In genomic region chrX:154365997-154366665, GRCh38 we compare ENCODE assay signal across 14 cellular contexts. TPM values are rescaled to one million over a fixed set of nuclear protein-coding genes. Genes with fewer than 3 reads are reported as not detected.
A peak's percentile ranks its signal among the peaks of the same experiment; 100 is the strongest.
DNase-seq lines count a peak whose midpoint lies in the region; ATAC-seq and TF ChIP-seq lines count a peak whose summit lies in the region.
"Had no signal": no experiment of that assay in that cellular context is flagged by ENCODE, and none has a peak within 500 bp of the region (broad histone marks: within the 10 kb centered on the region; RNA-seq: fewer than 3 reads in every experiment).

No MANE protein-coding gene starts in this region.

- POLR2A ChIA-PET in activated CD4-positive, alpha-beta T cell treated with anti-CD3 and anti-CD28 coated beads for 36 hours (lab: Charles Lee) = no interaction called here

- H3K9me3 Mint-ChIP-seq in CD14-positive monocyte = peaks cover 0 to 12% (median 2%) of the 10 kb centered on the region in 7 donors
- no peaks in the 10 kb centered on the region for H3K9me3 Mint-ChIP-seq in activated CD4-positive, alpha-beta T cell treated with anti-CD3 and anti-CD28 coated beads for 36 hours (ENCODE audit: low read depth)

- CTCF ChIA-PET in activated CD4-positive, alpha-beta T cell treated with anti-CD3 and anti-CD28 coated beads for 36 hours (lab: Charles Lee) = no interaction called here

- DNase-seq in CD14-positive monocyte (ENCODE audit: low spot score) (no peak), HL-60 (ENCODE audit: low read depth in 1 of 2, low spot score in 1 of 2) (no peak), erythroblast (lab: John Stamatoyannopoulos, UW) (no peak), sigmoid colon (no peak), SKM-1 (lab: John Stamatoyannopoulos, UW; ENCODE audit: unreplicated experiment) (no peak), AML-193 (lab: John Stamatoyannopoulos, UW) (no peak)
- no peak for DNase-seq in activated CD4-positive, alpha-beta T cell treated with anti-CD3 and anti-CD28 coated beads for 36 hours
- DNase-seq: activated T-cell treated with anti-CD3 and anti-CD28 coated beads, Interleukin-2, amount 50 U/mL, for 1 hour; lower lobe of right lung; NCI-H1092 treated with DMSO at 0.1 percent for 48 hours; NCI-H345 had no signal

- no peak for TF ChIP-seq EP300 in sigmoid colon (IDR thresholded peaks at IDR 0.05)

- H3K36me3 Mint-ChIP-seq in CD14-positive monocyte = peaks cover 36 to 72% of the 10 kb centered on the region in 2 donors
- H3K36me3 Mint-ChIP-seq in activated CD4-positive, alpha-beta T cell treated with anti-CD3 and anti-CD28 coated beads for 36 hours (ENCODE audit: low read depth) = peaks cover 33% of the 10 kb centered on the region

- H3K4me3 ChIP-seq in HL-60 (replicated peaks; ENCODE audit: insufficient read depth, low read length) (no peak overlapping the region), sigmoid colon (peak overlapping the region in 3 of 4 donors; percentile 17 to 80 (median 77))
- H3K4me3 ChIP-seq: lower lobe of right lung had no signal

- peaks cover 0 to 71% (median 46%) of the 10 kb centered on the region in 4 donors for H3K4me1 ChIP-seq in sigmoid colon

- no peak overlapping the region for H3K4me3 Mint-ChIP-seq in CD14-positive monocyte
- no peak overlapping the region for H3K4me3 Mint-ChIP-seq in activated CD4-positive, alpha-beta T cell treated with anti-CD3 and anti-CD28 coated beads for 36 hours

- H3K27me3 ChIP-seq in HL-60 (ENCODE audit: insufficient read depth, poor library complexity, severe bottlenecking) = no peaks in the 10 kb centered on the region
- H3K27me3 ChIP-seq in sigmoid colon = no peaks in the 10 kb centered on the region

- H3K4me1 Mint-ChIP-seq in CD14-positive monocyte = peaks cover 8% of the 10 kb centered on the region
- peaks cover 10% of the 10 kb centered on the region for H3K4me1 Mint-ChIP-seq in activated CD4-positive, alpha-beta T cell treated with anti-CD3 and anti-CD28 coated beads for 36 hours

- intact Hi-C loops in CD14-positive monocyte (cut with micrococcal nuclease) (no loop called here), sigmoid colon (cut with DNase I) (no loop called here)
- intact Hi-C loops in activated CD4-positive, alpha-beta T cell treated with anti-CD3 and anti-CD28 coated beads for 36 hours (cut with DNase I, micrococcal nuclease) = no loop called here

- TF ChIP-seq CTCF in CD14-positive monocyte (IDR thresholded peaks at IDR 0.05) (no peak), HL-60 (IDR thresholded peaks at IDR 0.05; ENCODE audit: insufficient read depth, low read length) (no peak), sigmoid colon (IDR thresholded peaks at IDR 0.05) (no peak)

- TF ChIP-seq POLR2A in erythroblast (IDR thresholded peaks at IDR 0.05; ENCODE audit: low read length) (peak; percentile 17), sigmoid colon (IDR thresholded peaks at IDR 0.05) (no peak)

- H3K27ac Mint-ChIP-seq in CD14-positive monocyte = peak overlapping the region in 6 of 7 donors; percentile 42 to 89 (median 70)
- H3K27ac Mint-ChIP-seq in activated CD4-positive, alpha-beta T cell treated with anti-CD3 and anti-CD28 coated beads for 36 hours = no peak overlapping the region

- no peaks in the 10 kb centered on the region for H3K9me3 ChIP-seq in sigmoid colon
- H3K9me3 ChIP-seq: lower lobe of right lung had no signal

- WGBS in sigmoid colon, 2 donors = 91% methylated on average over 32 of the region's 32 CpGs

- peak overlapping the region; percentile 94 for H3K27ac ChIP-seq in HL-60 (replicated peaks)
- peak overlapping the region; percentile 98 to 99 (median 98) for H3K27ac ChIP-seq in sigmoid colon
- H3K27ac ChIP-seq: C4-2B, lower lobe of right lung had no signal

- ATAC-seq in activated CD4-positive, alpha-beta T cell treated with anti-CD3 and anti-CD28 coated beads for 36 hours = no peak
- ATAC-seq in HG02885 (IDR thresholded peaks at IDR 0.05; ENCODE audit: poor library complexity, unreplicated experiment) = no peak
- ATAC-seq: lower lobe of right lung had no signal

- peaks cover 0 to 7% (median 0%) of the 10 kb centered on the region in 3 donors for H3K27me3 Mint-ChIP-seq in CD14-positive monocyte (ENCODE audit: low read depth in 3 of 3)
- no peaks in the 10 kb centered on the region for H3K27me3 Mint-ChIP-seq in activated CD4-positive, alpha-beta T cell treated with anti-CD3 and anti-CD28 coated beads for 36 hours
- H3K27me3 Mint-ChIP-seq: progenitor cell of endocrine pancreas had no signal

- peaks cover 48 to 92% (median 75%) of the 10 kb centered on the region in 4 donors for H3K36me3 ChIP-seq in sigmoid colon

RNA-seq across cellular contexts. Expression of gene FLNA, which starts 8.3 kb away (rescaled TPM):
- polyA plus RNA-seq in CD14-positive monocyte (100 to 1,000 TPM; 111 to 219 TPM), sigmoid colon (100 to 1,000 TPM in 1 of 3 donors, 10 to 100 TPM in 2; 27.0 to 442 (median 42.0) TPM)
- total RNA-seq in sigmoid colon = 1,000 to 10,000 TPM; 2,494 to 9,435 (median 5,341) TPM
- 1,000 to 10,000 TPM in 1 of 2 experiments, 100 to 1,000 TPM in 1; 891 to 1,083 TPM for total RNA-seq in activated CD4-positive, alpha-beta T cell treated with anti-CD3 and anti-CD28 coated beads for 36 hours

RNA-seq across cellular contexts. Expression of gene EMD, which starts 13.0 kb away (rescaled TPM):
- 10 to 100 TPM; 14.0 to 17.6 TPM for polyA plus RNA-seq in CD14-positive monocyte
- 10 to 100 TPM; 44.3 to 66.8 (median 48.6) TPM for total RNA-seq in sigmoid colon
- 10 to 100 TPM; 40.7 to 87.9 (median 42.6) TPM for polyA plus RNA-seq in sigmoid colon
- 10 to 100 TPM; 75.9 to 89.4 TPM for total RNA-seq in activated CD4-positive, alpha-beta T cell treated with anti-CD3 and anti-CD28 coated beads for 36 hours

RNA-seq across cellular contexts. Expression of gene RPL10, which starts 32.0 kb away (rescaled TPM):
- 1,000 to 10,000 TPM; 1,536 to 1,724 TPM for polyA plus RNA-seq in CD14-positive monocyte
- 1,000 to 10,000 TPM; 3,138 to 8,651 (median 6,770) TPM for total RNA-seq in sigmoid colon
- polyA plus RNA-seq in sigmoid colon = 1,000 to 10,000 TPM; 4,760 to 8,094 (median 5,003) TPM
- 1,000 to 10,000 TPM; 1,286 to 2,705 TPM for total RNA-seq in activated CD4-positive, alpha-beta T cell treated with anti-CD3 and anti-CD28 coated beads for 36 hours

RNA-seq across cellular contexts. Expression of gene DNASE1L1, which starts 42.9 kb away (rescaled TPM):
- 10 to 100 TPM; 26.2 to 27.2 TPM for polyA plus RNA-seq in CD14-positive monocyte
- total RNA-seq in sigmoid colon = 10 to 100 TPM; 10.9 to 21.8 (median 16.6) TPM
- 10 to 100 TPM; 15.5 to 25.7 (median 17.4) TPM for polyA plus RNA-seq in sigmoid colon
- total RNA-seq in activated CD4-positive, alpha-beta T cell treated with anti-CD3 and anti-CD28 coated beads for 36 hours = 10 to 100 TPM; 12.6 to 13.4 TPM

RNA-seq across cellular contexts. Expression of gene TAFAZZIN, which starts 45.2 kb away (rescaled TPM):
- polyA plus RNA-seq in CD14-positive monocyte = 10 to 100 TPM; 21.7 to 21.9 TPM
- total RNA-seq in sigmoid colon = 10 to 100 TPM; 35.7 to 58.2 (median 36.6) TPM
- 10 to 100 TPM in 1 of 3 donors, 1 to 10 TPM in 2; 8.4 to 48.0 (median 9.2) TPM for polyA plus RNA-seq in sigmoid colon
- 10 to 100 TPM; 43.8 to 49.0 TPM for total RNA-seq in activated CD4-positive, alpha-beta T cell treated with anti-CD3 and anti-CD28 coated beads for 36 hours
